Comparison of ENCODE assay signal across 1 cellular context in genomic region chr14:82366803-82367202, GRCh38.
TF ChIP-seq lines count a peak whose summit lies in the region.

No MANE protein-coding gene starts in this region.

TF ChIP-seq in WTC11, 78 proteins besides CTCF, POLR2A, EP300 and RAD21 (continued from another document):
- no peak for TF ChIP-seq E2F4 (CRISPR knock-in tag; IDR thresholded peaks at IDR 0.05; ENCODE audit: borderline replicate concordance, low read depth)
- TF ChIP-seq NFATC4 (CRISPR knock-in tag; IDR thresholded peaks at IDR 0.05): no peak
- TF ChIP-seq OVOL2 (CRISPR knock-in tag; IDR thresholded peaks at IDR 0.05; ENCODE audit: borderline replicate concordance): no peak
- no peak for TF ChIP-seq ATF3 (CRISPR knock-in tag; conservative IDR thresholded peaks at IDR 0.05)
- no peak for TF ChIP-seq AFF4 (CRISPR knock-in tag; IDR thresholded peaks at IDR 0.05; ENCODE audit: borderline replicate concordance)
- no peak for TF ChIP-seq MXD4 (CRISPR knock-in tag; IDR thresholded peaks at IDR 0.05; ENCODE audit: borderline replicate concordance)
- TF ChIP-seq MYBL2 (CRISPR knock-in tag; IDR thresholded peaks at IDR 0.05): no peak
- TF ChIP-seq STAT6 (CRISPR knock-in tag; conservative IDR thresholded peaks at IDR 0.05; ENCODE audit: low read depth): no peak
- no peak for TF ChIP-seq GRHL2 (CRISPR knock-in tag; IDR thresholded peaks at IDR 0.05; ENCODE audit: insufficient replicate concordance, severe bottlenecking)
- no peak for TF ChIP-seq AR (CRISPR knock-in tag; IDR thresholded peaks at IDR 0.05)
